In the genomic region with DNA sequence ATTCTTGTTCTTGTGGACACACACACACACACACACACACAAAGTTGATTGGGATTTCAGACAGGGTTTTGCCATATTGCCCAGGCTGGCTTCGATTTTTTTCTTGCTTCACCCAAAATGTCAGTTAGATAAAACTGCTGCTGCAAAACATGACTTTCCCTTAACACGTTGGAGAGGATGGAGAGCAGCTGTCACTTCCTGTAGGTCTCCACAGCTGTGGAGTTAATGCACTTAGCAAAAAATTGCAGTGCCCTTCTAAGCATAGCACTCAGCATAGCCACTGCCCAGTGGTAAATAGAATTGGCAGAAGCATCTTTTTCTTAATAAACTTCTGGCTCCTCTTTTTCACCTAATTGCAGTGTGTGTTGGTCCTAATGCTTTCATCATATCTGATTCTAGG, we compare ENCODE assay signal across 2 cellular contexts.
TF ChIP-seq lines count a peak whose summit lies in the region.

No MANE protein-coding gene starts in this region.

TF ChIP-seq in SK-N-SH, 30 proteins besides CTCF, POLR2A, EP300 and RAD21 (continued from another document):
- no peak for TF ChIP-seq POLR2AphosphoS5 (IDR thresholded peaks at IDR 0.05; ENCODE audit: low read depth, low read length)
- no peak for TF ChIP-seq TAF1 (IDR thresholded peaks at IDR 0.05; ENCODE audit: borderline replicate concordance, low read depth, low read length)
- no peak for TF ChIP-seq RXRA (IDR thresholded peaks at IDR 0.05; ENCODE audit: borderline replicate concordance, low read depth)
- TF ChIP-seq FOSL2 (IDR thresholded peaks at IDR 0.05; ENCODE audit: borderline replicate concordance, low read depth): no peak
- TF ChIP-seq EZH2phosphoT487 (IDR thresholded peaks at IDR 0.05; ENCODE audit: borderline replicate concordance, low read depth): no peak
- TF ChIP-seq GABPA (IDR thresholded peaks at IDR 0.05; ENCODE audit: low read depth): no peak
- no peak for TF ChIP-seq JUND (IDR thresholded peaks at IDR 0.05)
- no peak for TF ChIP-seq SMC3 (IDR thresholded peaks at IDR 0.05; ENCODE audit: low read depth, low read length)
- TF ChIP-seq YY1 (IDR thresholded peaks at IDR 0.05; ENCODE audit: low read depth): no peak

TF ChIP-seq in SK-N-SH treated with all-trans-retinoic acid at 6 μM for 48 hours, 23 proteins besides CTCF, POLR2A, EP300 and RAD21 (continued from another document):
- TF ChIP-seq, protein P1, sequence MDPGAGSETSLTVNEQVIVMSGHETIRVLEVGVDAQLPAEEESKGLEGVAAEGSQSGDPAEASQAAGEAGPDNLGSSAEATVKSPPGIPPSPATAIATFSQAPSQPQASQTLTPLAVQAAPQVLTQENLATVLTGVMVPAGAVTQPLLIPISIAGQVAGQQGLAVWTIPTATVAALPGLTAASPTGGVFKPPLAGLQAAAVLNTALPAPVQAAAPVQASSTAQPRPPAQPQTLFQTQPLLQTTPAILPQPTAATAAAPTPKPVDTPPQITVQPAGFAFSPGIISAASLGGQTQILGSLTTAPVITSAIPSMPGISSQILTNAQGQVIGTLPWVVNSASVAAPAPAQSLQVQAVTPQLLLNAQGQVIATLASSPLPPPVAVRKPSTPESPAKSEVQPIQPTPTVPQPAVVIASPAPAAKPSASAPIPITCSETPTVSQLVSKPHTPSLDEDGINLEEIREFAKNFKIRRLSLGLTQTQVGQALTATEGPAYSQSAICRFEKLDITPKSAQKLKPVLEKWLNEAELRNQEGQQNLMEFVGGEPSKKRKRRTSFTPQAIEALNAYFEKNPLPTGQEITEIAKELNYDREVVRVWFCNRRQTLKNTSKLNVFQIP (CRISPR knock-in tag; IDR thresholded peaks at IDR 0.05; ENCODE audit: borderline replicate concordance, low read depth): no peak
- TF ChIP-seq ZNF70 (CRISPR knock-in tag; IDR thresholded peaks at IDR 0.05): no peak
- no peak for TF ChIP-seq BACH2 (CRISPR knock-in tag; IDR thresholded peaks at IDR 0.05; ENCODE audit: borderline replicate concordance)
- no peak for TF ChIP-seq RARB (CRISPR knock-in tag; IDR thresholded peaks at IDR 0.05)
- TF ChIP-seq, protein P2, sequence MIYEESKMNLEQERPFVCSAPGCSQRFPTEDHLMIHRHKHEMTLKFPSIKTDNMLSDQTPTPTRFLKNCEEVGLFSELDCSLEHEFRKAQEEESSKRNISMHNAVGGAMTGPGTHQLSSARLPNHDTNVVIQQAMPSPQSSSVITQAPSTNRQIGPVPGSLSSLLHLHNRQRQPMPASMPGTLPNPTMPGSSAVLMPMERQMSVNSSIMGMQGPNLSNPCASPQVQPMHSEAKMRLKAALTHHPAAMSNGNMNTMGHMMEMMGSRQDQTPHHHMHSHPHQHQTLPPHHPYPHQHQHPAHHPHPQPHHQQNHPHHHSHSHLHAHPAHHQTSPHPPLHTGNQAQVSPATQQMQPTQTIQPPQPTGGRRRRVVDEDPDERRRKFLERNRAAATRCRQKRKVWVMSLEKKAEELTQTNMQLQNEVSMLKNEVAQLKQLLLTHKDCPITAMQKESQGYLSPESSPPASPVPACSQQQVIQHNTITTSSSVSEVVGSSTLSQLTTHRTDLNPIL (CRISPR knock-in tag; IDR thresholded peaks at IDR 0.05; ENCODE audit: low read depth): no peak
